In the genomic region with DNA sequence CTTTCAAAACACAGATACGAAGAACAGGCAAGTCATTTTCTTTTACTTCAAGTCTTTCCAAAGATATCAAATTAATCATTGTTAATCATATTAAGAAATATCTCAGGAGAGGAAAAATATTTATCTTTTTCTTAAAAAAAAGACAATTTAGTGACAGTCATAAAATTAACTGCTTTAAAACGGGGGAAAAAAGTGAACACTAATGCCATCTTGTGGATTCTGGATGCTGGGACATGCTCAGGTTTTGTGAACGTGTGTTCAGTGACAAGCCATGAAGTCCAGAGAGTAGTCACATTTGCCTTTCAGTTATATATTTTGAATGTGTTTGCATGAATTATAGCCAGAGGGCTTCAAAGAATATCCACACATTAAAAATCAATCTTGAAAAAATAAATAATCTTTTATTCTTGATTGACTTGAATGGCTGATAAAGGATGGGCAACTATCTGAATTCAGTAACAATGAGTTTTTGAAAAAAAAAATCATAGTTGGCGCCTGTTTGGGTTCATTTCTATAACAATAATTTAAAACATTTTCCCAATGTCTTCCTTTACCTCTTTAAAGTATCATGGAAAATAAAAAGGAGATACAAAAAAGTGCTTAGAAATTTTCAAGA, we compare ENCODE assay signal across 8 cellular contexts.
DNase-seq lines count a peak whose midpoint lies in the region; ATAC-seq, FAIRE-seq and TF ChIP-seq lines count a peak whose summit lies in the region.

No MANE protein-coding gene starts in this region.

- dilution Hi-C loops in endothelial cell of umbilical vein (cut with MboI; ENCODE audit: extremely low pct_ligation_motif_present, low sequenced_read_pairs): no loop called here

- H3K36me3 ChIP-seq in OCI-LY1 (ENCODE audit: insufficient read depth, low read length) (no peaks in the 10 kb centered on the region), endothelial cell of umbilical vein (ENCODE audit: control insufficient read depth in 2 of 2, extremely low read depth in 1 of 2, insufficient read depth in 2 of 2, low read length in 2 of 2) (no peaks in the 10 kb centered on the region)

- FAIRE-seq in endothelial cell of umbilical vein (lab: Jason Lieb, UNC): peak; percentile 87

- no peaks in the 10 kb centered on the region for H4K20me1 ChIP-seq in OCI-LY1 (ENCODE audit: insufficient read depth, low read length)
- H4K20me1 ChIP-seq in endothelial cell of umbilical vein (replicated peaks; ENCODE audit: control insufficient read depth, extremely low read depth, insufficient read depth, low read length): no peaks in the 10 kb centered on the region

- intact Hi-C loops in endothelial cell of umbilical vein (cut with micrococcal nuclease) (loop anchor here (1.0 to 5.0 kb wide), 4 partner anchors 190 to 832 kb away; no protein-coding TSS in a partner anchor), Right ventricle myocardium inferior (cut with DNase I) (loop anchor here (2.0 kb wide), 1 partner anchor 204 kb away; no protein-coding TSS in a partner anchor)

- H3F3A ChIP-seq in OCI-LY1 (ENCODE audit: insufficient read depth, low read length): no peaks in the 10 kb centered on the region

- H3K4me1 ChIP-seq in OCI-LY1 (ENCODE audit: insufficient read depth, low read length, severe bottlenecking) (peaks cover 15% of the 10 kb centered on the region), endothelial cell of umbilical vein (ENCODE audit: control insufficient read depth, extremely low read depth, insufficient read depth, low read length) (peaks cover 16% of the 10 kb centered on the region)

- CTCF ChIA-PET in GM10248 (lab: Yijun Ruan, JAX): interaction anchor here (2.1 kb wide), 1 partner anchor 10 kb away, joined by 10 read pairs; no protein-coding TSS in a partner anchor
- CTCF ChIA-PET in endothelial cell of umbilical vein (lab: Charles Lee): no interaction called here

- POLR2A ChIA-PET in GM10248 (lab: Yijun Ruan, JAX): no interaction called here
- POLR2A ChIA-PET in endothelial cell of umbilical vein (lab: Charles Lee): no interaction called here

- H3K4me3 ChIP-seq in OCI-LY1 (ENCODE audit: low read depth, low read length, poor library complexity, severe bottlenecking) (no peak overlapping the region), endothelial cell of umbilical vein (replicated peaks in 1 of 3; ENCODE audit: insufficient read depth in 1 of 3, low read depth in 1 of 3, low read length in 3 of 3) (no peak overlapping the region)

- TF ChIP-seq POLR2A in endothelial cell of umbilical vein (IDR thresholded peaks at IDR 0.05; ENCODE audit: low read depth, low read length): no peak

- ATAC-seq in HG03045 (IDR thresholded peaks at IDR 0.05; ENCODE audit: unreplicated experiment): peak; percentile 66
- ATAC-seq in HG03469 (IDR thresholded peaks at IDR 0.05; ENCODE audit: unreplicated experiment): no peak
- no peak for ATAC-seq in Right ventricle myocardium inferior

- TF ChIP-seq CTCF in GM10248 (IDR thresholded peaks at IDR 0.05; ENCODE audit: control extremely low read depth, extremely low read depth, low read depth, missing control alignments): peak; percentile 71
- TF ChIP-seq CTCF in OCI-LY1 (IDR thresholded peaks at IDR 0.05; ENCODE audit: low read length): peak; percentile 74
- TF ChIP-seq CTCF in endothelial cell of umbilical vein (IDR thresholded peaks at IDR 0.05; ENCODE audit: extremely low read depth in 1 of 2, insufficient read depth in 1 of 2, low read depth in 1 of 2, low read length in 2 of 2): peak; percentile 55 to 60

- no peak overlapping the region for H3K27ac ChIP-seq in OCI-LY1 (ENCODE audit: low read depth, low read length, poor library complexity, severe bottlenecking)
- peak overlapping the region; percentile 83 for H3K27ac ChIP-seq in endothelial cell of umbilical vein (ENCODE audit: insufficient read depth, low read depth, low read length)

- DNase-seq in AG20443 (ENCODE audit: low spot score) (peak; percentile 43), GM10248 (ENCODE audit: extremely low spot score) (peak; percentile 38), endothelial cell of umbilical vein (ENCODE audit: low read depth, low spot score) (peak; percentile 77), pons (ENCODE audit: low spot score) (peak; percentile 28), Right ventricle myocardium inferior (ENCODE audit: missing footprints) (no peak)

- H2AFZ ChIP-seq in OCI-LY1 (ENCODE audit: low read length) (no peak overlapping the region), endothelial cell of umbilical vein (ENCODE audit: low read depth, low read length) (no peak overlapping the region)

- no peaks in the 10 kb centered on the region for H3K27me3 ChIP-seq in OCI-LY1 (ENCODE audit: insufficient read depth, low read length)
- no peaks in the 10 kb centered on the region for H3K27me3 ChIP-seq in endothelial cell of umbilical vein (ENCODE audit: control insufficient read depth in 2 of 2, insufficient read depth in 2 of 2, low read length in 2 of 2)

- peaks cover 9% of the 10 kb centered on the region; the same call in 1 of the 2 replicates for H3K9me3 ChIP-seq in OCI-LY1 (ENCODE audit: low read length)
- H3K9me3 ChIP-seq in endothelial cell of umbilical vein (replicated peaks; ENCODE audit: control insufficient read depth, insufficient read depth, low read length): no peaks in the 10 kb centered on the region

- H3K9me1 ChIP-seq in endothelial cell of umbilical vein (replicated peaks; ENCODE audit: control insufficient read depth, extremely low read depth, insufficient read depth, low read length): no peaks in the 10 kb centered on the region

- H3K79me2 ChIP-seq in OCI-LY1 (ENCODE audit: insufficient read depth, low read length) (no peaks in the 10 kb centered on the region), endothelial cell of umbilical vein (ENCODE audit: control insufficient read depth, insufficient read depth, low read length) (no peaks in the 10 kb centered on the region)

- H3K9me2 ChIP-seq in OCI-LY1 (ENCODE audit: low read depth, low read length): no peaks in the 10 kb centered on the region

- H3K4me2 ChIP-seq in OCI-LY1 (ENCODE audit: low read length) (no peak overlapping the region), endothelial cell of umbilical vein (ENCODE audit: insufficient read depth, low read length) (no peak overlapping the region)

- no TSS peak for BruUV-seq in endothelial cell of umbilical vein (replicated peaks; lab: Mats Ljungman, UMichigan)

- H3K9ac ChIP-seq in OCI-LY1 (ENCODE audit: low read length) (no peak overlapping the region), endothelial cell of umbilical vein (replicated peaks; ENCODE audit: extremely low read depth, insufficient read depth, low read length) (peak overlapping the region; percentile 49)

TF ChIP-seq in endothelial cell of umbilical vein, 7 proteins besides CTCF, POLR2A, EP300 and RAD21:
- TF ChIP-seq MYC (IDR thresholded peaks at IDR 0.05; ENCODE audit: low read depth, low read length) (no peak), POLR2AphosphoS5 (IDR thresholded peaks at IDR 0.05; ENCODE audit: insufficient read depth, low read depth, low read length) (no peak), GATA2 (IDR thresholded peaks at IDR 0.05; ENCODE audit: insufficient read depth, insufficient read length, low read depth, low read length) (no peak), EZH2 (IDR thresholded peaks at IDR 0.05; ENCODE audit: borderline replicate concordance, low read depth, low read length, severe bottlenecking) (no peak), FOS (IDR thresholded peaks at IDR 0.05; ENCODE audit: borderline replicate concordance, insufficient read depth, low read length) (no peak)
- TF ChIP-seq, protein P1, sequence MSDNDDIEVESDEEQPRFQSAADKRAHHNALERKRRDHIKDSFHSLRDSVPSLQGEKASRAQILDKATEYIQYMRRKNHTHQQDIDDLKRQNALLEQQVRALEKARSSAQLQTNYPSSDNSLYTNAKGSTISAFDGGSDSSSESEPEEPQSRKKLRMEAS (IDR thresholded peaks at IDR 0.05; ENCODE audit: insufficient read depth, insufficient read length): no peak
